In genomic region chr4:139889194-139889762, GRCh38 we compare ENCODE assay signal across 22 cellular contexts.
DNase-seq lines count a peak whose midpoint lies in the region; ATAC-seq and TF ChIP-seq lines count a peak whose summit lies in the region.
"Had no signal": no experiment of that assay in that cellular context is flagged by ENCODE, and none has a peak within 500 bp of the region (broad histone marks: within the 10 kb centered on the region; RNA-seq: fewer than 3 reads in every experiment).

No MANE protein-coding gene starts in this region.

- H3K4me3 Mint-ChIP-seq in activated CD4-positive, alpha-beta T cell treated with anti-CD3 and anti-CD28 coated beads for 36 hours = no peak overlapping the region
- no peak overlapping the region for H3K4me3 Mint-ChIP-seq in activated CD4-positive, alpha-beta T cell treated with anti-CD3 and anti-CD28 coated beads, Interleukin-2, amount 10 ng/mL, durations not matched to agents 7 days and 5 days
- peak overlapping the region; percentile 28 for H3K4me3 Mint-ChIP-seq in glutamatergic neuron (ENCODE audit: unreplicated experiment)
- H3K4me3 Mint-ChIP-seq: activated CD8-positive, alpha-beta memory T cell treated with anti-CD3 and anti-CD28 coated beads, Interleukin-2, amount 10 ng/mL, durations not matched to agents 7 days and 5 days; CD4-positive, alpha-beta T cell; stimulated activated memory B cell treated with anti-CD40 and anti-IgM and Interleukin-4, amounts not matched to agents 10 μg/mL and 1 μg/mL and 100 μg/mL, for 72 hours; type B pancreatic cell had no signal

- H3K4me1 Mint-ChIP-seq in activated CD4-positive, alpha-beta T cell treated with anti-CD3 and anti-CD28 coated beads for 36 hours = peaks cover 5% of the 10 kb centered on the region
- H3K4me1 Mint-ChIP-seq in activated CD4-positive, alpha-beta T cell treated with anti-CD3 and anti-CD28 coated beads, Interleukin-2, amount 10 ng/mL, durations not matched to agents 7 days and 5 days = no peaks in the 10 kb centered on the region
- peaks cover 33% of the 10 kb centered on the region for H3K4me1 Mint-ChIP-seq in glutamatergic neuron (ENCODE audit: low read depth, unreplicated experiment)
- H3K4me1 Mint-ChIP-seq: stimulated activated memory B cell treated with anti-CD40 and anti-IgM and Interleukin-4, amounts not matched to agents 10 μg/mL and 1 μg/mL and 100 μg/mL, for 72 hours had no signal

- peak; percentile 81 for ATAC-seq in activated CD4-positive, alpha-beta T cell treated with anti-CD3 and anti-CD28 coated beads for 36 hours
- ATAC-seq in RWPE2 (ENCODE audit: low read depth) (peak; percentile 58), left lobe of liver (no peak)
- ATAC-seq: activated CD8-positive, alpha-beta memory T cell treated with anti-CD3 and anti-CD28 coated beads, Interleukin-2, amount 10 ng/mL, durations not matched to agents 7 days and 5 days; body of pancreas had no signal

- no peak for TF ChIP-seq CTCF in RWPE2 (IDR thresholded peaks at IDR 0.05; ENCODE audit: poor library complexity, severe bottlenecking)
- no peak for TF ChIP-seq CTCF in glutamatergic neuron (IDR thresholded peaks at IDR 0.05; ENCODE audit: partially characterized antibody, unreplicated experiment)

- no peaks in the 10 kb centered on the region for H3K27me3 ChIP-seq in RWPE2 (ENCODE audit: insufficient read depth, poor library complexity, severe bottlenecking)
- H3K27me3 ChIP-seq: body of pancreas, dorsolateral prefrontal cortex, left lung had no signal

- H3K27me3 Mint-ChIP-seq in activated CD4-positive, alpha-beta T cell treated with anti-CD3 and anti-CD28 coated beads for 36 hours = peaks cover 1% of the 10 kb centered on the region
- no peaks in the 10 kb centered on the region for H3K27me3 Mint-ChIP-seq in activated CD4-positive, alpha-beta T cell treated with anti-CD3 and anti-CD28 coated beads, Interleukin-2, amount 10 ng/mL, durations not matched to agents 7 days and 5 days
- H3K27me3 Mint-ChIP-seq in glutamatergic neuron (ENCODE audit: unreplicated experiment) = peaks cover 7% of the 10 kb centered on the region
- H3K27me3 Mint-ChIP-seq: CD4-positive, alpha-beta T cell; type B pancreatic cell had no signal

- no peaks in the 10 kb centered on the region for H3K9me3 Mint-ChIP-seq in activated CD4-positive, alpha-beta T cell treated with anti-CD3 and anti-CD28 coated beads for 36 hours (ENCODE audit: low read depth)
- H3K9me3 Mint-ChIP-seq in activated CD4-positive, alpha-beta T cell treated with anti-CD3 and anti-CD28 coated beads, Interleukin-2, amount 10 ng/mL, durations not matched to agents 7 days and 5 days = no peaks in the 10 kb centered on the region
- peaks cover 5% of the 10 kb centered on the region for H3K9me3 Mint-ChIP-seq in glutamatergic neuron (ENCODE audit: unreplicated experiment)
- H3K9me3 Mint-ChIP-seq: CD4-positive, alpha-beta T cell; stimulated activated memory B cell treated with anti-CD40 and anti-IgM and Interleukin-4, amounts not matched to agents 10 μg/mL and 1 μg/mL and 100 μg/mL, for 72 hours; type B pancreatic cell had no signal

- peak; percentile 49 for DNase-seq in activated CD4-positive, alpha-beta T cell treated with anti-CD3 and anti-CD28 coated beads for 36 hours
- DNase-seq in activated CD4-positive, alpha-beta T cell treated with anti-CD3 and anti-CD28 coated beads, Interleukin-2, amount 10 ng/mL, durations not matched to agents 7 days and 5 days = no peak
- DNase-seq in RWPE2 (ENCODE audit: low spot score) (peak; percentile 73), glutamatergic neuron (no peak), glomerular visceral epithelial cell (ENCODE audit: extremely low spot score) (no peak), left lobe of liver (ENCODE audit: low spot score) (no peak), NCI-H2196 treated with DMSO at 0.1 percent for 48 hours (lab: John Stamatoyannopoulos, UW; ENCODE audit: unreplicated experiment) (no peak)
- peak; percentile 31 for DNase-seq in stimulated activated CD8-positive, alpha-beta memory T cell treated with anti-CD3 and anti-CD28 coated beads, Interleukin-4, amount 100 ng/mL, for 48 hours
- DNase-seq: activated CD8-positive, alpha-beta memory T cell treated with anti-CD3 and anti-CD28 coated beads, Interleukin-2, amount 10 ng/mL, durations not matched to agents 7 days and 5 days; activated naive CD4-positive, alpha-beta T cell treated with Interleukin-2 at 50 U/mL for 16 hours; body of pancreas; CD4-positive, alpha-beta T cell; DND-41; dorsolateral prefrontal cortex; left lung; NCI-H2029 treated with DMSO at 0.1 percent for 48 hours; NCI-H82; RPMI8226; small intestine had no signal

- H3K36me3 ChIP-seq in RWPE2 (ENCODE audit: low read depth) = no peaks in the 10 kb centered on the region
- H3K36me3 ChIP-seq: left lung had no signal

- no peaks in the 10 kb centered on the region for H3K9me3 ChIP-seq in RWPE2 (ENCODE audit: severe bottlenecking)
- H3K9me3 ChIP-seq: body of pancreas, left lung had no signal

- CTCF ChIA-PET in activated CD4-positive, alpha-beta T cell treated with anti-CD3 and anti-CD28 coated beads for 36 hours (lab: Charles Lee) = interaction anchor here (0.9 kb wide), 1 partner anchor 25 kb away, joined by 4 read pairs; no protein-coding TSS in a partner anchor
- CTCF ChIA-PET in activated CD4-positive, alpha-beta T cell treated with anti-CD3 and anti-CD28 coated beads, Interleukin-2, amount 10 ng/mL, durations not matched to agents 7 days and 5 days (lab: Charles Lee) = interaction anchor here (0.9 to 1.8 kb wide), 2 partner anchors 8 to 33 kb away, joined by 3 to 4 read pairs; no protein-coding TSS in a partner anchor

- intact Hi-C loops in activated CD4-positive, alpha-beta T cell treated with anti-CD3 and anti-CD28 coated beads for 36 hours (cut with DNase I, micrococcal nuclease) = no loop called here

- no peak overlapping the region for H3K4me3 ChIP-seq in RWPE2 (ENCODE audit: severe bottlenecking)
- H3K4me3 ChIP-seq: body of pancreas, dorsolateral prefrontal cortex, left lung had no signal

- peaks cover 53% of the 10 kb centered on the region for H3K4me1 ChIP-seq in RWPE2 (ENCODE audit: insufficient read depth, poor library complexity, severe bottlenecking)

- POLR2A ChIA-PET in activated CD4-positive, alpha-beta T cell treated with anti-CD3 and anti-CD28 coated beads for 36 hours (lab: Charles Lee) = no interaction called here
- POLR2A ChIA-PET in activated CD4-positive, alpha-beta T cell treated with anti-CD3 and anti-CD28 coated beads, Interleukin-2, amount 10 ng/mL, durations not matched to agents 7 days and 5 days (lab: Charles Lee) = no interaction called here

- no peak overlapping the region for H3K27ac Mint-ChIP-seq in activated CD4-positive, alpha-beta T cell treated with anti-CD3 and anti-CD28 coated beads for 36 hours
- no peak overlapping the region for H3K27ac Mint-ChIP-seq in activated CD4-positive, alpha-beta T cell treated with anti-CD3 and anti-CD28 coated beads, Interleukin-2, amount 10 ng/mL, durations not matched to agents 7 days and 5 days
- H3K27ac Mint-ChIP-seq in glutamatergic neuron (ENCODE audit: unreplicated experiment) = peak overlapping the region; percentile 57
- H3K27ac Mint-ChIP-seq: activated CD8-positive, alpha-beta memory T cell treated with anti-CD3 and anti-CD28 coated beads, Interleukin-2, amount 10 ng/mL, durations not matched to agents 7 days and 5 days; CD4-positive, alpha-beta T cell; stimulated activated memory B cell treated with anti-CD40 and anti-IgM and Interleukin-4, amounts not matched to agents 10 μg/mL and 1 μg/mL and 100 μg/mL, for 72 hours had no signal

- no peaks in the 10 kb centered on the region for H3K36me3 Mint-ChIP-seq in activated CD4-positive, alpha-beta T cell treated with anti-CD3 and anti-CD28 coated beads for 36 hours (ENCODE audit: low read depth)
- peaks cover 4% of the 10 kb centered on the region for H3K36me3 Mint-ChIP-seq in activated CD4-positive, alpha-beta T cell treated with anti-CD3 and anti-CD28 coated beads, Interleukin-2, amount 10 ng/mL, durations not matched to agents 7 days and 5 days (ENCODE audit: low read depth)
- no peaks in the 10 kb centered on the region for H3K36me3 Mint-ChIP-seq in glutamatergic neuron (ENCODE audit: unreplicated experiment)
- H3K36me3 Mint-ChIP-seq: activated CD8-positive, alpha-beta memory T cell treated with anti-CD3 and anti-CD28 coated beads, Interleukin-2, amount 10 ng/mL, durations not matched to agents 7 days and 5 days; stimulated activated memory B cell treated with anti-CD40 and anti-IgM and Interleukin-4, amounts not matched to agents 10 μg/mL and 1 μg/mL and 100 μg/mL, for 72 hours had no signal

- peak overlapping the region; percentile 87 for H3K27ac ChIP-seq in RWPE2 (ENCODE audit: poor library complexity, severe bottlenecking)
- H3K27ac ChIP-seq: body of pancreas, parathyroid adenoma had no signal

Comparison
In these comparisons a context has a peak if more than half of its experiments do, and no peak if none do; other contexts are left out.
1. DNase-seq: peak in activated CD4-positive, alpha-beta T cell treated with anti-CD3 and anti-CD28 coated beads for 36 hours (single experiment), RWPE2 (single experiment) and stimulated activated CD8-positive, alpha-beta memory T cell treated with anti-CD3 and anti-CD28 coated beads, Interleukin-4, amount 100 ng/mL, for 48 hours (single experiment); none in activated CD4-positive, alpha-beta T cell treated with anti-CD3 and anti-CD28 coated beads, Interleukin-2, amount 10 ng/mL, durations not matched to agents 7 days and 5 days (single experiment), glutamatergic neuron (single experiment), glomerular visceral epithelial cell (single experiment), left lobe of liver (single experiment) and NCI-H2196 treated with DMSO at 0.1 percent for 48 hours (single experiment).